8 cellular contexts compared by ENCODE assay signal in the genomic region with DNA sequence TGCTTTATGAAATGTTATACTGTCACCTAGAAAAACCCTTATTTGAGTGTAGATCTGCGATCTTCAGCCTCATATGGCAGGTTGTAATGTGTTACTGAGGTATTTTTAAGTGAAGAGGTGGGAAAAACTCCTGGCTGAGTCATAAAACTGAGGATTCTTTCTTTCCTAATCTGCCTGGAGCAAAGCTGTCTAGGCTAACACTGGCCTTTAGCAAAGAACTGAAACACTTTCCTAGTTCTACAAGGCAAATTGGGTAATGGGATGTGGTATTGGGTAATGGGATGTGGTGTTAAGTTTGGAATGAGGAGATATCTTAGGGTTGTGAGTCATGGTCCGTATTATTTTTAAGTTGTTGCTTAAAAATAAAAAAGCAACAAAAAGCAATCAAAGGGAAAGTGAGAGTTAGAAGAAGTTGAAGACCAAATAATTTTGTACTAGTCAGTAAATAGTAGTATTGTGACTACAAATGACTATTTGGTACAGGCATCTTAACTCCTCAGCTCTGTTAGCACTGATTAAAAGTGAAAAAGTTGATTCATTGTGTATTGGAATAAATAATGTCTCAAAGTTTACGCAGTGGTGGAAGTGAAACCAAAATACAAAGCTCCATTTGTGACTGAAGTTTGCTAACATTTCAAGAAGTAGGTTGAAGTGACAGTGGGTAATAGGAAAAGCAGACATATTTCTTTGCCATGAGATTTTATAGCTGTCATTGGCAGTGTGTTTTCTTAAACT.
A peak's percentile ranks its signal among the peaks of the same experiment; 100 is the strongest.
DNase-seq lines count a peak whose midpoint lies in the region; ATAC-seq, FAIRE-seq and TF ChIP-seq lines count a peak whose summit lies in the region.

No MANE protein-coding gene starts in this region.

- H3K9me3 ChIP-seq in right cardiac atrium (ENCODE audit: control insufficient read depth, low read length) (no peaks in the 10 kb centered on the region), MM.1S (replicated peaks; ENCODE audit: insufficient read depth, low read length) (no peaks in the 10 kb centered on the region), spleen (no peaks in the 10 kb centered on the region)
- H3K9me3 ChIP-seq in CD4-positive, alpha-beta memory T cell (ENCODE audit: control insufficient read depth in 1 of 2, low read length in 2 of 2) = no peaks in the 10 kb centered on the region

- H3F3A ChIP-seq in MM.1S (ENCODE audit: insufficient read depth, low read length) = peaks cover 7% of the 10 kb centered on the region

- peak overlapping the region in 2 of 7 donors; percentile 0 to 18 for H3K27ac Mint-ChIP-seq in CD4-positive, alpha-beta memory T cell

- H3K27me3 ChIP-seq in right cardiac atrium (ENCODE audit: control insufficient read depth, insufficient read depth) (no peaks in the 10 kb centered on the region), MM.1S (replicated peaks; ENCODE audit: insufficient read depth, low read length) (no peaks in the 10 kb centered on the region), spleen (replicated peaks in 1 of 7) (no peaks in the 10 kb centered on the region)
- no peaks in the 10 kb centered on the region for H3K27me3 ChIP-seq in CD4-positive, alpha-beta memory T cell (ENCODE audit: insufficient read depth, low read length)

- no peaks in the 10 kb centered on the region for H3K9me2 ChIP-seq in MM.1S (replicated peaks; ENCODE audit: insufficient read depth, low read length)

- H3K9me3 Mint-ChIP-seq in CD4-positive, alpha-beta memory T cell = no peaks in the 10 kb centered on the region

- intact Hi-C loops in right cardiac atrium (cut with DNase I) (no loop called here), left ventricle myocardium superior (cut with micrococcal nuclease) (no loop called here), spleen (cut with DNase I; ENCODE audit: low total_unique reads) (no loop called here)
- intact Hi-C loops in CD4-positive, alpha-beta memory T cell (cut with micrococcal nuclease) = no loop called here

- no peaks in the 10 kb centered on the region for H4K20me1 ChIP-seq in MM.1S (ENCODE audit: insufficient read depth, low read length)

- no peak overlapping the region for H3K4me3 ChIP-seq in right cardiac atrium (ENCODE audit: low read length)
- peak overlapping the region; percentile 17; the same call in 1 of the 2 replicates for H3K4me3 ChIP-seq in MM.1S (ENCODE audit: low read length)
- H3K4me3 ChIP-seq in epithelial cell of esophagus (ENCODE audit: low read length) = no peak overlapping the region
- H3K4me3 ChIP-seq in CD4-positive, alpha-beta memory T cell (ENCODE audit: low read length in 2 of 2) = no peak overlapping the region
- H3K4me3 ChIP-seq in spleen = peak overlapping the region in 1 of 8 donors; percentile 6

- no peak overlapping the region for H3K9ac ChIP-seq in MM.1S (ENCODE audit: low read length)

- H3K36me3 ChIP-seq in MM.1S (replicated peaks; ENCODE audit: insufficient read depth, low read length) = no peaks in the 10 kb centered on the region
- H3K36me3 ChIP-seq in CD4-positive, alpha-beta memory T cell (ENCODE audit: insufficient read depth, low read length) = no peaks in the 10 kb centered on the region
- no peaks in the 10 kb centered on the region for H3K36me3 ChIP-seq in spleen

- no peak for TF ChIP-seq CTCF in MM.1S (IDR thresholded peaks at IDR 0.05; ENCODE audit: low read length)
- TF ChIP-seq CTCF in epithelial cell of esophagus (IDR thresholded peaks at IDR 0.05; ENCODE audit: insufficient read depth, low read depth, low read length, missing control alignments) = no peak
- TF ChIP-seq CTCF in spleen (IDR thresholded peaks at IDR 0.05 in 8 of 11, conservative IDR thresholded peaks at IDR 0.05 in 3 of 11) = no peak

- H3K27ac ChIP-seq in right cardiac atrium (ENCODE audit: low read length) = no peak overlapping the region
- no peak overlapping the region for H3K27ac ChIP-seq in MM.1S (ENCODE audit: low read length)
- H3K27ac ChIP-seq in CD4-positive, alpha-beta memory T cell (ENCODE audit: low read depth, low read length) = no peak overlapping the region
- H3K27ac ChIP-seq in spleen = peak overlapping the region in 4 of 8 donors; percentile 10 to 58 (median 40)

- ATAC-seq in right cardiac atrium = peak; percentile 71 to 76
- ATAC-seq in left ventricle myocardium superior = no peak

- TF ChIP-seq POLR2A in spleen (IDR thresholded peaks at IDR 0.05) = no peak

- no peaks in the 10 kb centered on the region for H3K27me3 Mint-ChIP-seq in CD4-positive, alpha-beta memory T cell

- no peak for FAIRE-seq in urothelium cell line (lab: Jason Lieb, UNC)

- CTCF ChIA-PET in CD4-positive, alpha-beta memory T cell (lab: Charles Lee; ENCODE audit: partially characterized antibody) = no interaction called here

- no peaks in the 10 kb centered on the region for H3K79me2 ChIP-seq in MM.1S (ENCODE audit: low read length)

- peak overlapping the region; percentile 42 for H3K4me2 ChIP-seq in MM.1S (ENCODE audit: low read depth, low read length)

- WGBS in right cardiac atrium = 75% methylated on average over 3 of the region's 3 CpGs
- WGBS in spleen, 5 donors = 41 to 57% (median 51%) methylated on average over 3 of the region's 3 CpGs

- H3K36me3 Mint-ChIP-seq in CD4-positive, alpha-beta memory T cell = no peaks in the 10 kb centered on the region

- H2AFZ ChIP-seq in MM.1S (ENCODE audit: low read length) = 0 out of 2 replicates have a peak overlapping the region, but pooled peaks have one; percentile 9

- POLR2A ChIA-PET in CD4-positive, alpha-beta memory T cell (lab: Charles Lee; ENCODE audit: partially characterized antibody) = no interaction called here

- H3K4me1 Mint-ChIP-seq in CD4-positive, alpha-beta memory T cell = peaks cover 12 to 34% (median 19%) of the 10 kb centered on the region in 4 donors

- H3K4me1 ChIP-seq in right cardiac atrium (ENCODE audit: control insufficient read depth, insufficient read depth, low read length) = no peaks in the 10 kb centered on the region
- peaks cover 21% of the 10 kb centered on the region for H3K4me1 ChIP-seq in MM.1S (ENCODE audit: low read length)
- peaks cover 4% of the 10 kb centered on the region for H3K4me1 ChIP-seq in CD4-positive, alpha-beta memory T cell (ENCODE audit: insufficient read depth, low read length)
- H3K4me1 ChIP-seq in spleen = peaks cover 0 to 21% (median 10%) of the 10 kb centered on the region in 6 donors

- peak overlapping the region in 2 of 8 donors; percentile 0 to 21 for H3K4me3 Mint-ChIP-seq in CD4-positive, alpha-beta memory T cell

- DNase-seq in right cardiac atrium = no peak
- DNase-seq in left ventricle myocardium superior = no peak
- DNase-seq in MM.1S = peak; percentile 11
- DNase-seq in epithelial cell of esophagus (ENCODE audit: low read depth) = peak; percentile 92
- peak; percentile 42 for DNase-seq in urothelium cell line (ENCODE audit: low spot score)
- DNase-seq in CD4-positive, alpha-beta memory T cell = no peak
- no peak for DNase-seq in spleen
- no peak for DNase-seq in stimulated activated CD4-positive, alpha-beta T cell treated with anti-CD3 and anti-CD28 coated beads, Interleukin-2, amount 100 ng/mL, for 24 hours

Comparison
In these comparisons a context has a peak if more than half of its experiments do, and no peak if none do; other contexts are left out.
1. DNase-seq: peak in MM.1S (single experiment), epithelial cell of esophagus (single experiment) and urothelium cell line (single experiment); none in right cardiac atrium (0 of 3), left ventricle myocardium superior (single experiment), CD4-positive, alpha-beta memory T cell (0 of 5), spleen (single experiment) and stimulated activated CD4-positive, alpha-beta T cell treated with anti-CD3 and anti-CD28 coated beads, Interleukin-2, amount 100 ng/mL, for 24 hours (0 of 2).